ENCODE assay signal across 24 cellular contexts in the genomic region with DNA sequence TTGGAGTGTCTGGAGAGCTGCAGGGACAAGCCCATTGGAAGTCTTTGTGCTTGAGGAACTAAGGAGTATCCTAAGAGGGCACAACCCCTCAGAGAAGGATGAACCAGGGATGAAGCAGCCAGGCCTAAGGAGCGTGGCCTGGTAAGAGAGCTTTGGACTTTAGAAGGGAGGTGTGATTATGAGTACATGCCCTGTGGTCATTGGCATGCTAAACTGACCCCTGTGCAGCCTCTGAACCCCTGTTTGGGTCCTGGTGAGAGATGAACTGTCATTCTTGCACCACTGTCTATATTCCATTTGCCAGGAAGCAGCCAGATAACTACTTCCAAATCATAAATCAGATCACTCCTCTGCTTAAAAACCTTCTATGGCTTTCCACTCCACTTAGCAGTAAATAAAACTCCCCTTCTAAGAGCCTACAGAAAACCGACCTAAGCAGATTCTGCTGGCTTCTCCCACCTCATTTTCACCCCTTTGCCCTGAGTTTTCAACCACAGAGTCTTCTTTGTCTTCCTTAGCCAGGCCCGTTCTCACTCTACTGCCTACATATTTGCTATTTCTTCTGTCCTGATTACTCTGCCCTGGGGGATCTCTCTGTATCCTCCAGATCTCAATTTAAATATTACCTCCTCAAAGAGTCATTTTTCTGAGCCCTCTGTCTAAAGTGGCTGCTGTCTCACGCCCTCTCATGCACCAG. TPM values are rescaled to one million over a fixed set of nuclear protein-coding genes. Genes with fewer than 3 reads are reported as not detected.
A peak's percentile ranks its signal among the peaks of the same experiment; 100 is the strongest.
DNase-seq lines count a peak whose midpoint lies in the region; ATAC-seq, FAIRE-seq and TF ChIP-seq lines count a peak whose summit lies in the region.
"Had no signal": no experiment of that assay in that cellular context is flagged by ENCODE, and none has a peak within 500 bp of the region (broad histone marks: within the 10 kb centered on the region; RNA-seq: fewer than 3 reads in every experiment).

No MANE protein-coding gene starts in this region.

- no peak overlapping the region for H3K9ac ChIP-seq in liver (ENCODE audit: low read depth in 1 of 2, low read length in 2 of 2)
- no peak overlapping the region for H3K9ac ChIP-seq in HepG2 (ENCODE audit: insufficient read depth, low read depth, low read length)
- H3K9ac ChIP-seq in endodermal cell (ENCODE audit: extremely low read depth, low read length, poor library complexity, severe bottlenecking) = no peak overlapping the region
- no peak overlapping the region for H3K9ac ChIP-seq in mesendoderm (ENCODE audit: low read length)
- H3K9ac ChIP-seq: BLaER1 treated with 17β-estradiol and CSF1 and Interleukin-3, amounts not matched to agents 10 nM and 100 nM had no signal

- TF ChIP-seq EP300 in HepG2 (IDR thresholded peaks at IDR 0.05; ENCODE audit: low read depth in 2 of 2, low read length in 2 of 2) = no peak
- TF ChIP-seq EP300 in HepG2 (CRISPR knock-in tag; IDR thresholded peaks at IDR 0.05; ENCODE audit: borderline replicate concordance) = no peak

- H3K4me1 ChIP-seq in liver (ENCODE audit: control insufficient read depth in 4 of 4, insufficient read depth in 4 of 4, low read length in 3 of 4) (peaks cover 2 to 6% (median 4%) of the 10 kb centered on the region in 4 donors), HepG2 (ENCODE audit: insufficient read depth, low read length) (no peaks in the 10 kb centered on the region), endodermal cell (ENCODE audit: control insufficient read depth, insufficient read depth, low read length) (no peaks in the 10 kb centered on the region), mesendoderm (ENCODE audit: control insufficient read depth, low read depth, low read length) (peaks cover 8% of the 10 kb centered on the region)
- H3K4me1 ChIP-seq: Caco-2 had no signal

- H3K56ac ChIP-seq in mesendoderm (ENCODE audit: low read length) = peak overlapping the region; percentile 37

- no peak overlapping the region for H4K5ac ChIP-seq in mesendoderm (ENCODE audit: low read length)

- POLR2A ChIA-PET in HepG2 (lab: Yijun Ruan, JAX) = no interaction called here

- no peaks in the 10 kb centered on the region for H3K27me3 ChIP-seq in liver (ENCODE audit: control insufficient read depth in 4 of 4, insufficient read depth in 4 of 4, low read length in 3 of 4)
- no peaks in the 10 kb centered on the region for H3K27me3 ChIP-seq in HepG2 (ENCODE audit: control insufficient read depth in 1 of 2, insufficient read depth in 2 of 2, low read length in 2 of 2)
- no peaks in the 10 kb centered on the region for H3K27me3 ChIP-seq in endodermal cell (ENCODE audit: control insufficient read depth, insufficient read depth, low read length, poor library complexity, severe bottlenecking)
- no peaks in the 10 kb centered on the region for H3K27me3 ChIP-seq in mesendoderm (ENCODE audit: insufficient read depth, low read length, poor library complexity)
- H3K27me3 ChIP-seq: BLaER1 treated with 17β-estradiol and CSF1 and Interleukin-3, amounts not matched to agents 10 nM and 100 nM had no signal

- H2AK5ac ChIP-seq in mesendoderm (ENCODE audit: low read length) = no peak overlapping the region

- peaks cover 21% of the 10 kb centered on the region for H3K4me1 Mint-ChIP-seq in endodermal cell

- no peak for TF ChIP-seq POLR2A in HepG2 (IDR thresholded peaks at IDR 0.05; ENCODE audit: insufficient read depth in 1 of 2, low read depth in 2 of 2, low read length in 2 of 2)

- TF ChIP-seq RAD21 in liver (IDR thresholded peaks at IDR 0.05) (no peak), HepG2 (CRISPR knock-in tag; IDR thresholded peaks at IDR 0.05) (no peak)

- CTCF ChIA-PET in HepG2 (lab: Yijun Ruan, JAX; ENCODE audit: low intra/inter-chr PET ratio, low total read pairs) = no interaction called here

- H3K9me3 ChIP-seq in liver (ENCODE audit: control insufficient read depth in 4 of 4, low read length in 3 of 4) (no peaks in the 10 kb centered on the region), HepG2 (ENCODE audit: low read length) (no peaks in the 10 kb centered on the region), endodermal cell (ENCODE audit: control insufficient read depth, low read length) (no peaks in the 10 kb centered on the region)
- H3K9me3 ChIP-seq: BLaER1 treated with 17β-estradiol and CSF1 and Interleukin-3, amounts not matched to agents 10 nM and 100 nM; Caco-2 had no signal

- H3K27ac Mint-ChIP-seq in endodermal cell = peak overlapping the region; percentile 56
- H3K27ac Mint-ChIP-seq: CD4-positive, alpha-beta T cell had no signal

- in situ Hi-C loops in HepG2 (cut with HindIII; ENCODE audit: extremely low pct_ligation_motif_present, low pct_unique_long_range_greater_than_20kb) = no loop called here

- no peak overlapping the region for H3K4ac ChIP-seq in mesendoderm (ENCODE audit: low read depth, low read length)

- no peak for TF ChIP-seq CTCF in liver (IDR thresholded peaks at IDR 0.05; ENCODE audit: low read depth, low read length, missing input control)
- TF ChIP-seq CTCF in HepG2 (CRISPR knock-in tag; IDR thresholded peaks at IDR 0.05) = no peak
- TF ChIP-seq CTCF in endodermal cell (conservative IDR thresholded peaks at IDR 0.05) = no peak

- ATAC-seq in HepG2 (no peak), GM19397 (IDR thresholded peaks at IDR 0.05; ENCODE audit: unreplicated experiment) (no peak)
- ATAC-seq: K562, Panc1 had no signal

- no peaks in the 10 kb centered on the region for H4K20me1 ChIP-seq in HepG2 (ENCODE audit: insufficient read depth, low read length)
- H4K20me1 ChIP-seq: BLaER1 treated with 17β-estradiol and CSF1 and Interleukin-3, amounts not matched to agents 10 nM and 100 nM had no signal

- intact Hi-C loops in HepG2 (cut with micrococcal nuclease; ENCODE audit: unreplicated experiment) = no loop called here

- no peak for FAIRE-seq in HepG2 (lab: Jason Lieb, UNC)
- FAIRE-seq: A204.1, K562 had no signal

- no TSS peak for BruUV-seq in HepG2 (replicated peaks; lab: Mats Ljungman, UMichigan)

- peak overlapping the region; percentile 2 for H2BK120ac ChIP-seq in mesendoderm (ENCODE audit: low read depth, low read length)

- no peak overlapping the region for H3K4me3 ChIP-seq in liver (ENCODE audit: low read depth in 1 of 3, low read length in 3 of 3)
- H3K4me3 ChIP-seq in HepG2 (replicated peaks in 1 of 3; ENCODE audit: insufficient read depth in 1 of 3, low read depth in 2 of 3, low read length in 3 of 3) = no peak overlapping the region
- H3K4me3 ChIP-seq in endodermal cell (ENCODE audit: low read length) = no peak overlapping the region
- no peak overlapping the region for H3K4me3 ChIP-seq in mesendoderm (ENCODE audit: low read length)
- H3K4me3 ChIP-seq: BLaER1 treated with 17β-estradiol and CSF1 and Interleukin-3, amounts not matched to agents 10 nM and 100 nM; K562 had no signal

- peak overlapping the region; percentile 7 for H2BK5ac ChIP-seq in mesendoderm (ENCODE audit: low read length)

- H3K4me2 ChIP-seq in HepG2 (ENCODE audit: low read depth, low read length) (no peak overlapping the region), mesendoderm (ENCODE audit: low read length) (no peak overlapping the region)

- H3K23ac ChIP-seq in mesendoderm (ENCODE audit: low read length) = no peak overlapping the region

- WGBS in liver = 81% methylated on average over 4 of the region's 4 CpGs
- WGBS in HepG2 (ENCODE audit: low lambda C conversion rate) = 8% methylated on average over 3 of the region's 4 CpGs
- 38% methylated on average over 4 of the region's 4 CpGs; no CpG with 5 or more reads in 1 of the 2 experiments for WGBS in endodermal cell (ENCODE audit: insufficient coverage in 1 of 2, insufficient read length in 1 of 2), 2 experiments
- WGBS in mesendoderm (ENCODE audit: extremely low coverage, insufficient coverage, low lambda C conversion rate) = no CpG with 5 or more reads among the region's 4 CpGs

- H3K27me3 Mint-ChIP-seq in endodermal cell (ENCODE audit: insufficient read depth) = no peaks in the 10 kb centered on the region
- H3K27me3 Mint-ChIP-seq: CD4-positive, alpha-beta T cell had no signal

- no peak overlapping the region for H4K8ac ChIP-seq in mesendoderm (ENCODE audit: low read depth, low read length)

- H3K4me3 Mint-ChIP-seq in endodermal cell = no peak overlapping the region
- H3K4me3 Mint-ChIP-seq: CD4-positive, alpha-beta T cell had no signal

- H2AFZ ChIP-seq in HepG2 (ENCODE audit: low read length) = no peak overlapping the region

- H3K36me3 ChIP-seq in liver (ENCODE audit: control insufficient read depth in 4 of 4, insufficient read depth in 3 of 4, low read depth in 1 of 4, low read length in 3 of 4) (no peaks in the 10 kb centered on the region), HepG2 (replicated peaks in 1 of 2; ENCODE audit: control insufficient read depth in 1 of 2, insufficient read depth in 2 of 2, low read length in 2 of 2) (no peaks in the 10 kb centered on the region), endodermal cell (ENCODE audit: control insufficient read depth, insufficient read depth, low read length) (no peaks in the 10 kb centered on the region), mesendoderm (ENCODE audit: control insufficient read depth, insufficient read depth, low read length) (no peaks in the 10 kb centered on the region)
- H3K36me3 ChIP-seq: BLaER1 treated with 17β-estradiol and CSF1 and Interleukin-3, amounts not matched to agents 10 nM and 100 nM had no signal

- DNase-seq in HepG2 (ENCODE audit: low spot score) = no peak
- DNase-seq in endodermal cell = peak; percentile 69
- peak; percentile 55 for DNase-seq in mesendoderm
- no peak for DNase-seq in activated T-cell treated with anti-CD3 and anti-CD28 coated beads, Interleukin-2, amount 50 U/mL, for 48 hours
- no peak for DNase-seq in kidney tubule cell (ENCODE audit: low spot score)
- DNase-seq in stimulated activated naive CD4-positive, alpha-beta T cell (lab: John Stamatoyannopoulos, UW) = no peak
- DNase-seq: Caco-2; CD4-positive, alpha-beta T cell; H7; Kasumi-1; NCI-H1092 treated with DMSO at 0.1 percent for 48 hours; NCI-H1436; NCI-H1930; NCI-H2107; NCI-H446 treated with DMSO at 0.1 percent for 48 hours; NCI-H69; SHP77 treated with DMSO at 0.1 percent for 48 hours had no signal

- H2BK15ac ChIP-seq in mesendoderm (replicated peaks; ENCODE audit: low read depth) = no peak overlapping the region

- no peaks in the 10 kb centered on the region for H3K79me2 ChIP-seq in HepG2 (ENCODE audit: insufficient read depth, low read length)
- no peaks in the 10 kb centered on the region for H3K79me2 ChIP-seq in mesendoderm (ENCODE audit: control insufficient read depth, insufficient read depth, low read length)

- H3K36me3 Mint-ChIP-seq in endodermal cell (ENCODE audit: low read depth) = no peaks in the 10 kb centered on the region

- H3K79me1 ChIP-seq in mesendoderm (ENCODE audit: low read length) = no peaks in the 10 kb centered on the region

- H3K18ac ChIP-seq in mesendoderm (ENCODE audit: low read length) = no peak overlapping the region

- peaks cover 27% of the 10 kb centered on the region for H3K9me3 Mint-ChIP-seq in endodermal cell
- H3K9me3 Mint-ChIP-seq: CD4-positive, alpha-beta T cell had no signal

- H3K27ac ChIP-seq in liver (ENCODE audit: low read depth in 1 of 2, low read length in 2 of 2) = no peak overlapping the region
- no peak overlapping the region for H3K27ac ChIP-seq in HepG2 (ENCODE audit: extremely low read length, insufficient read depth, low read length)
- H3K27ac ChIP-seq in endodermal cell (ENCODE audit: low read depth, low read length) = no peak overlapping the region
- H3K27ac ChIP-seq in mesendoderm (ENCODE audit: low read depth, low read length) = no peak overlapping the region
- H3K27ac ChIP-seq: BLaER1 treated with 17β-estradiol and CSF1 and Interleukin-3, amounts not matched to agents 10 nM and 100 nM had no signal

RNA-seq across cellular contexts. Expression of a gene that starts 56.6 kb away (rescaled TPM):
- total RNA-seq in liver (10 to 100 TPM; 33.6 to 92.0 TPM), HepG2 (2016; rRNA removed; fragmentation: Illumina TruSeq; extraction: Trizol) (28.9 and 35.7 TPM in 2 replicates), endodermal cell (100 to 1,000 TPM in 1 of 2 donors, 10 to 100 TPM in 1; 73.2 to 125 TPM)
- polyA plus RNA-seq in liver (10 to 100 TPM in 1 of 2 donors, 1 to 10 TPM in 1; 6.8 to 40.5 TPM), HepG2 (2011; rRNA removed) (36.1 and 46.3 TPM in 2 replicates)
- 11.0 and 12.4 TPM in 2 replicates for total RNA-seq in HepG2 (2016; cell fraction: cytosol; rRNA removed; fragmentation: Illumina TruSeq; extraction: Trizol; ENCODE audit: low read depth)
- total RNA-seq in HepG2 (2016; cell fraction: insoluble cytoplasmic fraction; rRNA removed; fragmentation: Illumina TruSeq; extraction: Trizol) = 28.3 and 35.8 TPM in 2 replicates
- total RNA-seq in HepG2 (2016; cell fraction: membrane; rRNA removed; fragmentation: Illumina TruSeq; extraction: Trizol) = 24.7 and 25.8 TPM in 2 replicates
- 18.5 and 18.6 TPM in 2 replicates for total RNA-seq in HepG2 (2016; cell fraction: nucleus; rRNA removed; fragmentation: Illumina TruSeq; extraction: Trizol)
- polyA plus RNA-seq in HepG2 (2011; cell fraction: cytosol; rRNA removed) = 43.4 and 44.7 TPM in 2 replicates
- 29.8 and 32.9 TPM in 2 replicates for polyA plus RNA-seq in HepG2 (2011; cell fraction: nucleus; rRNA removed)
- polyA plus RNA-seq in HepG2 (2012) = 46.0 and 48.1 TPM in 2 replicates
- polyA plus RNA-seq in HepG2 (2016; cell fraction: cytosol; fragmentation: Illumina TruSeq; extraction: Trizol; ENCODE audit: low read depth) = 4.4 and 5.1 TPM in 2 replicates
- 28.2 and 32.4 TPM in 2 replicates for polyA plus RNA-seq in HepG2 (2016; cell fraction: insoluble cytoplasmic fraction; fragmentation: Illumina TruSeq; extraction: Trizol; ENCODE audit: low read depth)
- polyA plus RNA-seq in HepG2 (2016; cell fraction: membrane; fragmentation: Illumina TruSeq; extraction: Trizol; ENCODE audit: low read depth) = 10.8 and 11.2 TPM in 2 replicates
- 30.7 and 31.4 TPM in 2 replicates for polyA plus RNA-seq in HepG2 (2016; cell fraction: nucleus; fragmentation: Illumina TruSeq; extraction: Trizol; ENCODE audit: insufficient read depth, low read depth)
- polyA minus RNA-seq in HepG2 (2011; rRNA and poly(A)+ RNA removed; ENCODE audit: low replicate concordance) = 50.4 and 50.8 TPM in 2 replicates
- 29.9 and 30.2 TPM in 2 replicates for polyA minus RNA-seq in HepG2 (2011; cell fraction: cytosol; rRNA and poly(A)+ RNA removed)
- polyA minus RNA-seq in HepG2 (2011; cell fraction: nucleus; rRNA and poly(A)+ RNA removed) = 16.7 and 17.3 TPM in 2 replicates
- 60.3 TPM for polyA plus RNA-seq in endodermal cell (2013, experiment 1 of 2)
- 58.0 TPM for polyA plus RNA-seq in endodermal cell (2013, experiment 2 of 2)
- 101 TPM for polyA plus RNA-seq in mesendoderm (2013, experiment 1 of 2)
- polyA plus RNA-seq in mesendoderm (2013, experiment 2 of 2) = 98.0 TPM
- total RNA-seq: HT1080 had no signal

Comparison
In these comparisons a context has a peak if more than half of its experiments do, and no peak if none do; other contexts are left out.
1. DNase-seq: peak in endodermal cell (single experiment) and mesendoderm (single experiment); none in HepG2 (single experiment), activated T-cell treated with anti-CD3 and anti-CD28 coated beads, Interleukin-2, amount 50 U/mL, for 48 hours (0 of 2), kidney tubule cell (single experiment) and stimulated activated naive CD4-positive, alpha-beta T cell (0 of 6).